Comparison of ENCODE assay signal across 1 cellular context in the genomic region with DNA sequence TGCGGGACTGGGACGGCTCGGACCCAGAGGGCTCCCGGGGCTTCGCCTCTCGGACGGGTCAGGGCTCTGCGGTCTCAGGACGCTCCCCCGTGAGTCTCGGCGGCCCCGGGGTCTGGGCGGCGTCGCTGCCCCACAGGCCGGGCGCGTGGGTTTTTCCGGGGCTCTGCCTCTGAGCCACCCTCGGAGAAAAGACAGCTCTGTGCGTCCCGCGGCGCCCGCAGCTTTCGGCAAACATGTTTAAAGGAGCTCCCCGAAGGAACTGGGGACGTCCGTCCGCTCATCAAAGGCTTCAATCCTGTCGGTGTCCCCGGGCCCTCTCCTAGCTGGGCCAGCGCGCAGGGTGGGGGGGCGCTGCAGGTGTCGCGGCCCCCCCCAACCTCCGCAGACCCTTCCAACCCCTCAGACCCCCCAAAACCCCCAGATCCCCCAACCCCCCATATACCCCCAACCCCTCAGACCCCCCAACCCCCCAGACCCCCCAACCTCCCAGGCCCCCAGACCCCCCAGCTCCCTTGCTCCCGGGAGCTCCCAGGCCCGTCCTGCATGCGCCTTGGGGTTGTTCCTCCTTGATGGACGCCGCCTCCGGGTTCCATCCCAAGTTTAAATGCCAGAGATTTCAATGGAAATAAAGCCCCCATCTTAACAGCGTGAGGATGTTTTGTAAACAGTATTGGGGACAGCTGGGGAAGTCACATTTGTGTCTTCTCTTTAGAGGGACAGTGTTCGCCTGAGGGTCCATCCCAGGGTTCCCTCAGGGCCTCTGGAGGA.
TF ChIP-seq lines count a peak whose summit lies in the region.

No MANE protein-coding gene starts in this region.

TF ChIP-seq in IMR-90, 13 proteins besides CTCF, POLR2A, EP300 and RAD21:
- TF ChIP-seq FOS (IDR thresholded peaks at IDR 0.05; ENCODE audit: low read depth, low read length), result no peak
- TF ChIP-seq MAZ (IDR thresholded peaks at IDR 0.05; ENCODE audit: borderline replicate concordance, low read depth, low read length), result no peak
- TF ChIP-seq MAFK (IDR thresholded peaks at IDR 0.05; ENCODE audit: low read depth, low read length), result no peak
- TF ChIP-seq NFE2L2 (IDR thresholded peaks at IDR 0.05; ENCODE audit: low read depth, low read length), result no peak
- no peak for TF ChIP-seq RCOR1 (IDR thresholded peaks at IDR 0.05; ENCODE audit: insufficient replicate concordance, low read length)
- TF ChIP-seq, protein P1, sequence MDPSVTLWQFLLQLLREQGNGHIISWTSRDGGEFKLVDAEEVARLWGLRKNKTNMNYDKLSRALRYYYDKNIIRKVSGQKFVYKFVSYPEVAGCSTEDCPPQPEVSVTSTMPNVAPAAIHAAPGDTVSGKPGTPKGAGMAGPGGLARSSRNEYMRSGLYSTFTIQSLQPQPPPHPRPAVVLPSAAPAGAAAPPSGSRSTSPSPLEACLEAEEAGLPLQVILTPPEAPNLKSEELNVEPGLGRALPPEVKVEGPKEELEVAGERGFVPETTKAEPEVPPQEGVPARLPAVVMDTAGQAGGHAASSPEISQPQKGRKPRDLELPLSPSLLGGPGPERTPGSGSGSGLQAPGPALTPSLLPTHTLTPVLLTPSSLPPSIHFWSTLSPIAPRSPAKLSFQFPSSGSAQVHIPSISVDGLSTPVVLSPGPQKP (IDR thresholded peaks at IDR 0.05; ENCODE audit: borderline replicate concordance, low read depth, low read length), result no peak
- no peak for TF ChIP-seq BHLHE40 (IDR thresholded peaks at IDR 0.05; ENCODE audit: low read depth, low read length)
- TF ChIP-seq RFX5 (IDR thresholded peaks at IDR 0.05; ENCODE audit: low read depth, low read length), result no peak
- TF ChIP-seq MXI1 (IDR thresholded peaks at IDR 0.05; ENCODE audit: borderline replicate concordance, low read depth, low read length), result no peak
- TF ChIP-seq SMC3 (IDR thresholded peaks at IDR 0.05; ENCODE audit: low read depth, low read length), result no peak
- no peak for TF ChIP-seq CEBPB (IDR thresholded peaks at IDR 0.05; ENCODE audit: low read depth, low read length)
- no peak for TF ChIP-seq CHD1 (IDR thresholded peaks at IDR 0.05; ENCODE audit: low read depth, low read length)
- TF ChIP-seq, protein P2, sequence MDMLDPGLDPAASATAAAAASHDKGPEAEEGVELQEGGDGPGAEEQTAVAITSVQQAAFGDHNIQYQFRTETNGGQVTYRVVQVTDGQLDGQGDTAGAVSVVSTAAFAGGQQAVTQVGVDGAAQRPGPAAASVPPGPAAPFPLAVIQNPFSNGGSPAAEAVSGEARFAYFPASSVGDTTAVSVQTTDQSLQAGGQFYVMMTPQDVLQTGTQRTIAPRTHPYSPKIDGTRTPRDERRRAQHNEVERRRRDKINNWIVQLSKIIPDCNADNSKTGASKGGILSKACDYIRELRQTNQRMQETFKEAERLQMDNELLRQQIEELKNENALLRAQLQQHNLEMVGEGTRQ (IDR thresholded peaks at IDR 0.05; ENCODE audit: low read depth, low read length), result no peak
